In genomic region chr9:128656416-128657343, GRCh38 we compare ENCODE assay signal across 8 cellular contexts. TPM values are rescaled to one million over a fixed set of nuclear protein-coding genes. Genes with fewer than 3 reads are reported as not detected.
DNase-seq lines count a peak whose midpoint lies in the region; ATAC-seq and TF ChIP-seq lines count a peak whose summit lies in the region.

Gene DYNC2I2, minus strand, starts transcription at chr9:128656847. Its CDS starts 121 bp downstream, at chr9:128656726.

- peak within 1 kb of the TSS; percentile 90 for H3K4me3 ChIP-seq in ACC112 (ENCODE audit: low read depth, low read length)
- H3K4me3 ChIP-seq in WI38 (ENCODE audit: low read depth, low read length): peak within 1 kb of the TSS; percentile 69
- H3K4me3 ChIP-seq in mammary epithelial cell (replicated peaks in 1 of 3; ENCODE audit: insufficient read depth in 1 of 3, low read depth in 2 of 3, low read length in 3 of 3): peak within 1 kb of the TSS; percentile 54 to 63 (median 56)
- H3K4me3 ChIP-seq in smooth muscle cell: peak within 1 kb of the TSS; percentile 72

- no peaks in the 10 kb centered on the region for H4K20me1 ChIP-seq in mammary epithelial cell (ENCODE audit: insufficient read depth, low read length)
- H4K20me1 ChIP-seq in smooth muscle cell (ENCODE audit: low read depth): no peaks in the 10 kb centered on the region

- H3K4me1 ChIP-seq in ACC112 (ENCODE audit: control insufficient read depth, insufficient read depth, low read length, unreplicated experiment): no peaks in the 10 kb centered on the region
- peaks cover 5% of the 10 kb centered on the region for H3K4me1 ChIP-seq in mammary epithelial cell (ENCODE audit: insufficient read depth, low read length)
- no peaks in the 10 kb centered on the region for H3K4me1 ChIP-seq in smooth muscle cell (ENCODE audit: low read depth)

- H2AFZ ChIP-seq in ACC112 (ENCODE audit: low read length, unreplicated experiment) (peak within 1 kb of the TSS; percentile 58), mammary epithelial cell (ENCODE audit: low read depth, low read length) (peak within 1 kb of the TSS; percentile 95), smooth muscle cell (ENCODE audit: low read depth) (peak within 1 kb of the TSS; percentile 84)

- ATAC-seq in GM18868 (IDR thresholded peaks at IDR 0.05; ENCODE audit: unreplicated experiment) (peak; percentile 59), HG03135 (IDR thresholded peaks at IDR 0.05; ENCODE audit: unreplicated experiment) (peak; percentile 55)

- dilution Hi-C loops in mammary epithelial cell (cut with HindIII; ENCODE audit: low sequenced_read_pairs): no loop called here

- WGBS in mammary epithelial cell (ENCODE audit: low coverage, missing lambda C conversion rate): 2% methylated on average over 73 of the region's 86 CpGs
- under 1% methylated on average over 86 of the region's 86 CpGs for WGBS in smooth muscle cell (ENCODE audit: low lambda C conversion rate)

- TF ChIP-seq CTCF in WI38 (IDR thresholded peaks at IDR 0.05; ENCODE audit: low read depth, low read length): no peak
- TF ChIP-seq CTCF in mammary epithelial cell (conservative IDR thresholded peaks at IDR 0.05 in 1 of 2, IDR thresholded peaks at IDR 0.05 in 1 of 2; ENCODE audit: extremely low read depth in 1 of 2, insufficient read depth in 1 of 2, low read depth in 1 of 2, low read length in 2 of 2): no peak
- TF ChIP-seq CTCF in smooth muscle cell (IDR thresholded peaks at IDR 0.05; ENCODE audit: borderline replicate concordance, insufficient read depth, poor library complexity, severe bottlenecking): no peak

- peak within 1 kb of the TSS; percentile 95 for H3K9ac ChIP-seq in mammary epithelial cell (ENCODE audit: insufficient read depth, low read length)
- peak within 1 kb of the TSS; percentile 95 for H3K9ac ChIP-seq in smooth muscle cell (ENCODE audit: low read depth)

- CTCF ChIA-PET in mammary epithelial cell (lab: Charles Lee; ENCODE audit: low non-redundant PET): no interaction called here

- peaks cover 5% of the 10 kb centered on the region for H3F3A ChIP-seq in smooth muscle cell (ENCODE audit: low read depth)

- H3K79me2 ChIP-seq in ACC112 (ENCODE audit: control insufficient read depth, insufficient read depth, low read length, unreplicated experiment): no peaks in the 10 kb centered on the region
- H3K79me2 ChIP-seq in mammary epithelial cell (ENCODE audit: insufficient read depth, low read length): peaks cover 13% of the 10 kb centered on the region
- peaks cover 7% of the 10 kb centered on the region for H3K79me2 ChIP-seq in smooth muscle cell (ENCODE audit: low read depth)

- BruUV-seq in mammary epithelial cell (replicated peaks; lab: Mats Ljungman, UMichigan): TSS peak; percentile 60

- DNase-seq in NCI-H2227 treated with DMSO at 0.1 percent for 48 hours (lab: John Stamatoyannopoulos, UW) (peak; percentile 89), mammary epithelial cell (peak; percentile 88), iPS-NIHi7 (ENCODE audit: extremely low spot score) (peak; percentile 99), smooth muscle cell (lab: John Stamatoyannopoulos, UW; ENCODE audit: unreplicated experiment) (peak; percentile 81)

- H3K27ac ChIP-seq in ACC112 (ENCODE audit: low read depth, low read length) (peak within 1 kb of the TSS; percentile 94), mammary epithelial cell (ENCODE audit: insufficient read depth, low read depth, low read length) (peak within 1 kb of the TSS; percentile 97), smooth muscle cell (ENCODE audit: low read depth) (peak within 1 kb of the TSS; percentile 96)

- no peaks in the 10 kb centered on the region for H3K9me3 ChIP-seq in mammary epithelial cell (replicated peaks; ENCODE audit: insufficient read depth, low read length)
- no peaks in the 10 kb centered on the region for H3K9me3 ChIP-seq in smooth muscle cell (replicated peaks; ENCODE audit: low read depth)

- in situ Hi-C loops in mammary epithelial cell (cut with MboI; ENCODE audit: low sequenced_read_pairs in 2 of 2): no loop called here

- H3K36me3 ChIP-seq in ACC112 (ENCODE audit: insufficient read depth, low read length) (no peaks in the 10 kb centered on the region), mammary epithelial cell (ENCODE audit: insufficient read depth, low read length) (no peaks in the 10 kb centered on the region), smooth muscle cell (ENCODE audit: low read depth) (no peaks in the 10 kb centered on the region)

- intact Hi-C loops in mammary epithelial cell (cut with micrococcal nuclease): loop anchor here (2.0 to 5.0 kb wide), 3 partner anchors 28 to 162 kb away; partner anchors contain the start of genes ENDOG and PKN3

- H3K4me2 ChIP-seq in mammary epithelial cell (ENCODE audit: insufficient read depth, low read depth, low read length) (peak within 1 kb of the TSS; percentile 83), smooth muscle cell (peak within 1 kb of the TSS; percentile 94)

- H3K27me3 ChIP-seq in ACC112 (ENCODE audit: insufficient read depth, low read length) (no peaks in the 10 kb centered on the region), mammary epithelial cell (ENCODE audit: insufficient read depth, low read length) (no peaks in the 10 kb centered on the region), smooth muscle cell (ENCODE audit: low read depth) (no peaks in the 10 kb centered on the region)

RNA-seq across cellular contexts. Expression of gene DYNC2I2, which starts in this region (rescaled TPM):
- 10 to 100 TPM; 28.5 to 54.4 TPM for total RNA-seq in mammary epithelial cell
- 60.7 TPM for polyA plus RNA-seq in mammary epithelial cell
- 46.9 TPM for polyA minus RNA-seq in mammary epithelial cell
- 23.5 and 28.6 TPM in 2 replicates for total RNA-seq in smooth muscle cell
- 50.9 and 58.3 TPM in 2 replicates for polyA plus RNA-seq in smooth muscle cell

Comparison
In these comparisons a context has a peak if more than half of its experiments do, and no peak if none do; other contexts are left out.
1. Peak in every context shown above with its lines: DNase-seq, ATAC-seq, H3K4me3 ChIP-seq and H3K27ac ChIP-seq.